1 cellular context compared by ENCODE assay signal in genomic region chr1:14767075-14767474, GRCh38.
TF ChIP-seq lines count a peak whose summit lies in the region.

No MANE protein-coding gene starts in this region.

TF ChIP-seq in GM23338, 12 proteins besides CTCF, POLR2A, EP300 and RAD21 (continued from another document):
- TF ChIP-seq REST (IDR thresholded peaks at IDR 0.05; ENCODE audit: unreplicated experiment) (no peak), ZNF331 (CRISPR knock-in tag; IDR thresholded peaks at IDR 0.05; ENCODE audit: low read depth) (no peak), CREB1 (CRISPR knock-in tag; IDR thresholded peaks at IDR 0.05; ENCODE audit: low read depth) (no peak)
